Comparison of ENCODE assay signal across 9 cellular contexts in the genomic region with DNA sequence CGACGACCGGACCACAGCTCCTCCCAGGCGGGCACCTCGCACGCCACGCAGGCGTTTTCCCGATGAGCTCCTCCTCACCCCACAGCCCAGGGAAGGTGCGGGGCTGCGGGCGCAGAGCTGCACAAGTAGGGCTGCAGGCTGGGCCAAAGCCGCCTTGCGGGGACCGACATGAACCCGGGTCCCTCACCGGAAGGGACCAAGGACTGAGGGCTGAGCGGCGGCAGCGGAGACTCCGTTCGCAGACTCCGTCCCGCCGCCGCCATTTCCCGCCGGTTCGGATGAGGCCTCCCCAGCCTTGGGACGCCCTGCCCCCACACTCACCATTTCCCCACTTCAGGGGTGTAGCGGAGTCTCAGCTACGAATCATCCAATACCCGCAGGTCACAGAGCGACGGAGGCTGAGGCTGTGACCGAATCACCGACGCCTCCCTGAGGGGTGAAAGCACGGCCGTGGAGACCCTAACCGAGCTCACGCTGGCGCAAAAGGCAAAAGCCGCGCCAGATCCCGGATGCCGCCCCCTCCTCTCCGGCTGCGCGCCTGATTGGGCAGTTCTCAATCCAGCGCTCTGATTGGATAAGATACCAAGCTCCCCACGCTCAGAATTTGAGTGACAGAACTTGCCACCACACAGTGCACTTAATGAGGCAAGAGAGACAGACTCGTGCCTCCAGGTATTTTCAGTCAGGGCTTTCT. TPM values are rescaled to one million over a fixed set of nuclear protein-coding genes. Genes with fewer than 3 reads are reported as not detected.
A peak's percentile ranks its signal among the peaks of the same experiment; 100 is the strongest.
DNase-seq lines count a peak whose midpoint lies in the region; ATAC-seq and TF ChIP-seq lines count a peak whose summit lies in the region.
"Had no signal": no experiment of that assay in that cellular context is flagged by ENCODE, and none has a peak within 500 bp of the region (broad histone marks: within the 10 kb centered on the region; RNA-seq: fewer than 3 reads in every experiment).

Gene ZNF732 (minus strand): TSS at position 488 of the 694 bp plus-strand sequence. CDS start 164 bp downstream, at position 324.

- DNase-seq in IMR-90, result peak; percentile 19
- DNase-seq in coronary artery (ENCODE audit: low spot score), result no peak
- DNase-seq in right lobe of liver, result peak in 1 of 3 donors; percentile 46
- peak; percentile 59 to 81 for DNase-seq in suprapubic skin (ENCODE audit: low spot score in 2 of 2)
- DNase-seq in stimulated activated CD4-positive, alpha-beta T cell treated with anti-CD3 and anti-CD28 coated beads, Interleukin-1b, Interleukin-23, amount 100 ng/mL, for 48 hours, result no peak
- no peak for DNase-seq in CD1c-positive myeloid dendritic cell (ENCODE audit: extremely low spot score)
- no peak for DNase-seq in NOMO-1 treated with dmso at 0.1 percent for 144 hours (lab: John Stamatoyannopoulos, UW; ENCODE audit: unreplicated experiment)
- DNase-seq: central memory CD4-positive, alpha-beta T cell had no signal

- BruUV-seq in IMR-90 (replicated peaks; lab: Mats Ljungman, UMichigan), result no TSS peak

- TF ChIP-seq CTCF in IMR-90 (conservative IDR thresholded peaks at IDR 0.05; ENCODE audit: low read depth, low read length) (no peak), coronary artery (IDR thresholded peaks at IDR 0.05) (no peak), right lobe of liver (IDR thresholded peaks at IDR 0.05) (no peak), suprapubic skin (IDR thresholded peaks at IDR 0.05) (no peak)

- H2BK15ac ChIP-seq in IMR-90 (ENCODE audit: low read depth, low read length), result no peak within 1 kb of the TSS

- H3K9me1 ChIP-seq in IMR-90 (ENCODE audit: insufficient read depth, low read length), result no peaks in the 10 kb centered on the region

- POLR2A ChIA-PET in IMR-90 (lab: Charles Lee; ENCODE audit: unreplicated experiment), result no interaction called here

- no peaks in the 10 kb centered on the region for H3K36me3 ChIP-seq in IMR-90 (ENCODE audit: control insufficient read depth, insufficient read depth, low read length)
- H3K36me3 ChIP-seq in right lobe of liver, result no peaks in the 10 kb centered on the region
- H3K36me3 ChIP-seq in suprapubic skin, result no peaks in the 10 kb centered on the region

- no peaks in the 10 kb centered on the region for H3K79me1 ChIP-seq in IMR-90 (ENCODE audit: low read depth in 1 of 2, low read length in 2 of 2)

- peak within 1 kb of the TSS; percentile 66; the same call in 1 of the 2 replicates for H3K4me2 ChIP-seq in IMR-90 (ENCODE audit: low read depth, low read length)

- H3K4ac ChIP-seq in IMR-90 (ENCODE audit: low read depth, low read length), result no peak within 1 kb of the TSS

- H3K23ac ChIP-seq in IMR-90 (ENCODE audit: low read depth, low read length), result no peak within 1 kb of the TSS

- no peak within 1 kb of the TSS for H3K9ac ChIP-seq in IMR-90 (ENCODE audit: low read depth, low read length)

- no peak within 1 kb of the TSS for H3K18ac ChIP-seq in IMR-90 (ENCODE audit: low read depth, low read length)

- no peak within 1 kb of the TSS for H2AK5ac ChIP-seq in IMR-90 (ENCODE audit: low read depth, low read length)

- H3K4me3 ChIP-seq in IMR-90 (ENCODE audit: insufficient read depth, low read depth, low read length) (peak within 1 kb of the TSS; percentile 49), coronary artery (peak within 1 kb of the TSS; percentile 62), right lobe of liver (peak within 1 kb of the TSS; percentile 11 to 13 (median 12)), suprapubic skin (peak within 1 kb of the TSS; percentile 50)

- no peak within 1 kb of the TSS for H3K56ac ChIP-seq in IMR-90 (ENCODE audit: extremely low read depth, insufficient read depth, low read length)

- H3K27me3 ChIP-seq in IMR-90 (ENCODE audit: control insufficient read depth, insufficient read depth, low read length) (no peaks in the 10 kb centered on the region), right lobe of liver (no peaks in the 10 kb centered on the region), suprapubic skin (peaks cover 12% of the 10 kb centered on the region)

- no peaks in the 10 kb centered on the region for H3K4me1 ChIP-seq in IMR-90 (ENCODE audit: control insufficient read depth, insufficient read depth, low read length)
- H3K4me1 ChIP-seq in right lobe of liver, result no peaks in the 10 kb centered on the region
- H3K4me1 ChIP-seq in suprapubic skin, result peaks cover 6% of the 10 kb centered on the region

- H2BK20ac ChIP-seq in IMR-90 (ENCODE audit: low read depth, low read length), result no peak within 1 kb of the TSS

- H4K91ac ChIP-seq in IMR-90 (ENCODE audit: insufficient read depth, low read depth, low read length), result no peak within 1 kb of the TSS

- CTCF ChIA-PET in IMR-90 (lab: Yijun Ruan, JAX), result interaction anchor here (0.7 kb wide), 1 partner anchor 120 kb away, joined by 3 read pairs; no protein-coding TSS in a partner anchor

- peak within 1 kb of the TSS; percentile 51 for H2AFZ ChIP-seq in IMR-90 (replicated peaks; ENCODE audit: low read length, poor library complexity)

- TF ChIP-seq RAD21 in IMR-90 (IDR thresholded peaks at IDR 0.05; ENCODE audit: low read length), result no peak

- in situ Hi-C loops in IMR-90 (cut with MboI; ENCODE audit: low sequenced_read_pairs), result no loop called here

- no peak within 1 kb of the TSS for H3K14ac ChIP-seq in IMR-90 (replicated peaks; ENCODE audit: low read depth, low read length)

- TF ChIP-seq POLR2A in IMR-90 (IDR thresholded peaks at IDR 0.05; ENCODE audit: low read depth, low read length) (no peak), right lobe of liver (IDR thresholded peaks at IDR 0.05) (no peak), suprapubic skin (IDR thresholded peaks at IDR 0.05) (no peak)

- H2BK120ac ChIP-seq in IMR-90 (ENCODE audit: low read depth, low read length), result no peak within 1 kb of the TSS

- H4K20me1 ChIP-seq in IMR-90 (ENCODE audit: insufficient read depth, low read length), result no peaks in the 10 kb centered on the region

- 3% methylated on average over 20 of the region's 53 CpGs; no CpG with 5 or more reads in 1 of the 2 experiments for WGBS in IMR-90 (ENCODE audit: extremely low coverage in 2 of 2, insufficient read length in 1 of 2), 2 experiments
- 10% methylated on average over 6 of the region's 53 CpGs for WGBS in right lobe of liver (ENCODE audit: insufficient coverage, low coverage, low lambda C conversion rate, missing lambda C conversion rate)
- 4% methylated on average over 14 of the region's 53 CpGs for WGBS in suprapubic skin

- TF ChIP-seq EP300 in suprapubic skin (IDR thresholded peaks at IDR 0.05), result no peak

- no peak within 1 kb of the TSS for H2BK5ac ChIP-seq in IMR-90 (ENCODE audit: low read depth, low read length, poor library complexity, severe bottlenecking)

- intact Hi-C loops in IMR-90 (cut with micrococcal nuclease), result no loop called here
- intact Hi-C loops in right lobe of liver (cut with DNase I), result no loop called here

- dilution Hi-C loops in IMR-90 (cut with HindIII; ENCODE audit: low sequenced_read_pairs, unreplicated experiment), result no loop called here

- no peak within 1 kb of the TSS for H2AK9ac ChIP-seq in IMR-90 (replicated peaks; ENCODE audit: low read depth, low read length, poor library complexity)

- no peak within 1 kb of the TSS for H4K5ac ChIP-seq in IMR-90 (ENCODE audit: low read depth, low read length)

- H4K8ac ChIP-seq in IMR-90 (ENCODE audit: low read depth in 2 of 2, low read length in 2 of 2), result no peak within 1 kb of the TSS

- ATAC-seq in IMR-90 (ENCODE audit: low read depth), result no peak; the same call in 1 of the 2 replicates
- peak; percentile 33 to 67 (median 50) for ATAC-seq in right lobe of liver
- no peak for ATAC-seq in HG02759 (IDR thresholded peaks at IDR 0.05; ENCODE audit: unreplicated experiment)

- H3K9me3 ChIP-seq in IMR-90 (ENCODE audit: control insufficient read depth, insufficient read depth, low read length) (peaks cover 27% of the 10 kb centered on the region), right lobe of liver (peaks cover 0 to 2% (median 0%) of the 10 kb centered on the region in 4 donors), suprapubic skin (no peaks in the 10 kb centered on the region)

- H3K27ac ChIP-seq in IMR-90 (ENCODE audit: insufficient read depth, low read length) (no peak within 1 kb of the TSS), coronary artery (no peak within 1 kb of the TSS), right lobe of liver (no peak within 1 kb of the TSS), suprapubic skin (no peak within 1 kb of the TSS)

TF ChIP-seq in IMR-90, 13 proteins besides CTCF, POLR2A, EP300 and RAD21 (continues in another document):
- no peak for TF ChIP-seq RCOR1 (IDR thresholded peaks at IDR 0.05; ENCODE audit: insufficient replicate concordance, low read length)
- no peak for TF ChIP-seq NFE2L2 (IDR thresholded peaks at IDR 0.05; ENCODE audit: low read depth, low read length)
- no peak for TF ChIP-seq MAFK (IDR thresholded peaks at IDR 0.05; ENCODE audit: low read depth, low read length)
- no peak for TF ChIP-seq CEBPB (IDR thresholded peaks at IDR 0.05; ENCODE audit: low read depth, low read length)
- TF ChIP-seq, protein P1, sequence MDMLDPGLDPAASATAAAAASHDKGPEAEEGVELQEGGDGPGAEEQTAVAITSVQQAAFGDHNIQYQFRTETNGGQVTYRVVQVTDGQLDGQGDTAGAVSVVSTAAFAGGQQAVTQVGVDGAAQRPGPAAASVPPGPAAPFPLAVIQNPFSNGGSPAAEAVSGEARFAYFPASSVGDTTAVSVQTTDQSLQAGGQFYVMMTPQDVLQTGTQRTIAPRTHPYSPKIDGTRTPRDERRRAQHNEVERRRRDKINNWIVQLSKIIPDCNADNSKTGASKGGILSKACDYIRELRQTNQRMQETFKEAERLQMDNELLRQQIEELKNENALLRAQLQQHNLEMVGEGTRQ (IDR thresholded peaks at IDR 0.05; ENCODE audit: low read depth, low read length), result no peak
- TF ChIP-seq BHLHE40 (IDR thresholded peaks at IDR 0.05; ENCODE audit: low read depth, low read length), result no peak
- no peak for TF ChIP-seq MAZ (IDR thresholded peaks at IDR 0.05; ENCODE audit: borderline replicate concordance, low read depth, low read length)
- no peak for TF ChIP-seq SMC3 (IDR thresholded peaks at IDR 0.05; ENCODE audit: low read depth, low read length)
- no peak for TF ChIP-seq CHD1 (IDR thresholded peaks at IDR 0.05; ENCODE audit: low read depth, low read length)
- TF ChIP-seq FOS (IDR thresholded peaks at IDR 0.05; ENCODE audit: low read depth, low read length), result no peak
- no peak for TF ChIP-seq MXI1 (IDR thresholded peaks at IDR 0.05; ENCODE audit: borderline replicate concordance, low read depth, low read length)
- no peak for TF ChIP-seq RFX5 (IDR thresholded peaks at IDR 0.05; ENCODE audit: low read depth, low read length)

RNA-seq across cellular contexts. Expression of gene ZNF732, which starts in this region (rescaled TPM):
- total RNA-seq in IMR-90 (2012; rRNA removed) (under 0.01 TPM in 2 replicates), right lobe of liver (not detected), suprapubic skin (1 to 10 TPM; 1.0 to 2.3 (median 1.7) TPM)
- not detected in 2 replicates for polyA plus RNA-seq in IMR-90 (2012; rRNA removed)
- polyA plus RNA-seq in IMR-90 (2012; cell fraction: cytosol; rRNA removed), result not detected in 2 replicates
- 0.05 TPM in 1 of 2 replicates, not detected in the other for polyA plus RNA-seq in IMR-90 (2012; cell fraction: nucleus; rRNA removed; ENCODE audit: low replicate concordance)

Comparison
In these comparisons a context has a peak if more than half of its experiments do, and no peak if none do; other contexts are left out.
1. Peak in DNase-seq, H3K4me3 ChIP-seq and H3K4me2 ChIP-seq in IMR-90; RNA of the gene not detected or under 1 TPM.
2. Peak in ATAC-seq and H3K4me3 ChIP-seq in right lobe of liver; RNA of the gene not detected or under 1 TPM.
3. DNase-seq: peak in suprapubic skin (2 of 2); none in coronary artery (single experiment), stimulated activated CD4-positive, alpha-beta T cell treated with anti-CD3 and anti-CD28 coated beads, Interleukin-1b, Interleukin-23, amount 100 ng/mL, for 48 hours (single experiment), CD1c-positive myeloid dendritic cell (single experiment) and NOMO-1 treated with dmso at 0.1 percent for 144 hours (single experiment).
4. H3K4me3 ChIP-seq: peak in every context shown above with its lines; median percentile 62 in coronary artery; 50 in suprapubic skin; 49 in IMR-90; 12 in right lobe of liver.